Comparison of ENCODE assay signal across 10 cellular contexts in the genomic region with DNA sequence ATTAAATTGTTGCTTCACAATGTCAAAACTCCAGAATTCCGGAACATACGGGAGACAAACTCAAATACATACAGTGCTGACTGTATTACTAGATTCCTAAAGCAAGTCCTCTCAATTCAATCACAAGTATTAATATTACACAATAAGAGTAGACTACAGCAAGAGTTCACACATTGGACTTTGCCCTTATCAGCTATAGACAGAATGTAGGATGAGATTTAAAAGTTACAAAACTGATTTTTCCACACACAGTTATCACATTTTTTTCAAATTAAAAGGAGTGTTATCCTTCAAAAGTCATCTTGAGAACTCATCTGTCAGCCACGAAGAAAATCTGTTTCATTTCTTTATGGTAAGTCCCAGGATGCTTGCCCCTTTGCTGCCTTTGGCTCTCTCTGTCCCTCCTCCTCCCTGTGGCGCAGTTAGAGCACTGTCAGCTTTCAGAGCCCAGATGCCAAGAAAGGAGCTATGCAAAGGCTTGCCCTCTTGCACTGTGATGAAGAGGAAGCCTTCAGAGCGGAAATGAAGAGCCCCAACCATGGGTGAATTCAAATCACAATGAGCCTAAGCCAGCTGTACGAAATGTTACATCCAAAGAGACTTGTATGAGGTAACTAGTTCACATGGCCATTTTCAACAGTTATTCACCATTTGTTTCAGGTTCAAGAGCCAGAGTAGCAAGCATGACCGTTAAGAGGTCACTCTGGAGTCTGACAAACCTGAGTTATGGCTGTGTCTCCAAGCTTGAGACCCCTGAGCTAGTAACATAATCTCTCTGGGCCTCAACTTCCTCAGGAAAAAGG. TPM values are rescaled to one million over a fixed set of nuclear protein-coding genes. Genes with fewer than 3 reads are reported as not detected.
DNase-seq lines count a peak whose midpoint lies in the region; ATAC-seq and TF ChIP-seq lines count a peak whose summit lies in the region.
"Had no signal": no experiment of that assay in that cellular context is flagged by ENCODE, and none has a peak within 500 bp of the region (broad histone marks: within the 10 kb centered on the region; RNA-seq: fewer than 3 reads in every experiment).

No MANE protein-coding gene starts in this region.

- in situ Hi-C loops in KBM-7 (cut with MboI; ENCODE audit: low pct_unique_long_range_greater_than_20kb, low sequenced_read_pairs): no loop called here

- peak overlapping the region; percentile 30 to 99 (median 81) for H3K4me2 ChIP-seq in BLaER1 treated with 17β-estradiol and CSF1 and Interleukin-3, amounts not matched to agents 10 nM and 100 nM

- H3K27me3 ChIP-seq in BLaER1 treated with 17β-estradiol and CSF1 and Interleukin-3, amounts not matched to agents 10 nM and 100 nM: no peaks in the 10 kb centered on the region

- H3K9ac ChIP-seq in BLaER1 treated with 17β-estradiol and CSF1 and Interleukin-3, amounts not matched to agents 10 nM and 100 nM: peak overlapping the region; percentile 28 to 98 (median 70); a peak in 19 of 22 replicates

- peaks cover 24% of the 10 kb centered on the region for H3K36me3 Mint-ChIP-seq in effector memory CD8-positive, alpha-beta T cell (ENCODE audit: insufficient read depth)
- no peaks in the 10 kb centered on the region for H3K36me3 Mint-ChIP-seq in natural killer cell

- no peaks in the 10 kb centered on the region for H3K27me3 Mint-ChIP-seq in effector memory CD8-positive, alpha-beta T cell
- H3K27me3 Mint-ChIP-seq in natural killer cell (ENCODE audit: low read depth in 2 of 2): no peaks in the 10 kb centered on the region

- no peak for TF ChIP-seq CTCF in natural killer cell (IDR thresholded peaks at IDR 0.05)

- H3K27ac ChIP-seq in BLaER1 treated with 17β-estradiol and CSF1 and Interleukin-3, amounts not matched to agents 10 nM and 100 nM: peak overlapping the region; percentile 70 to 98 (median 82)

- H4K20me1 ChIP-seq in BLaER1 treated with 17β-estradiol and CSF1 and Interleukin-3, amounts not matched to agents 10 nM and 100 nM: peaks cover 24 to 100% (median 82%) of the 10 kb centered on the region in 11 experiments; a peak in 21 of 22 replicates

- peaks cover 39 to 100% (median 84%) of the 10 kb centered on the region in 10 experiments for H3K4me1 ChIP-seq in BLaER1 treated with 17β-estradiol and CSF1 and Interleukin-3, amounts not matched to agents 10 nM and 100 nM

- H3K4me3 ChIP-seq in BLaER1 treated with 17β-estradiol and CSF1 and Interleukin-3, amounts not matched to agents 10 nM and 100 nM: peak overlapping the region in 6 of 10 experiments; percentile 12 to 96 (median 60); a peak in 11 of 20 replicates

- no peak for ATAC-seq in effector memory CD8-positive, alpha-beta T cell (replicated peaks)
- ATAC-seq in natural killer cell (no peak), GM18909 (IDR thresholded peaks at IDR 0.05; ENCODE audit: poor library complexity, unreplicated experiment) (no peak)

- peaks cover 30 to 65% of the 10 kb centered on the region in 2 donors for H3K4me1 Mint-ChIP-seq in effector memory CD8-positive, alpha-beta T cell (ENCODE audit: low read depth in 2 of 2)
- peaks cover 73 to 81% of the 10 kb centered on the region in 2 donors for H3K4me1 Mint-ChIP-seq in natural killer cell

- no peaks in the 10 kb centered on the region for H3K9me3 Mint-ChIP-seq in effector memory CD8-positive, alpha-beta T cell
- H3K9me3 Mint-ChIP-seq in natural killer cell: no peaks in the 10 kb centered on the region

- intact Hi-C loops in natural killer cell (cut with micrococcal nuclease): no loop called here

- peak overlapping the region; percentile 32 to 51 for H3K4me3 Mint-ChIP-seq in effector memory CD8-positive, alpha-beta T cell
- peak overlapping the region; percentile 70 for H3K4me3 Mint-ChIP-seq in natural killer cell

- H3K36me3 ChIP-seq in BLaER1 treated with 17β-estradiol and CSF1 and Interleukin-3, amounts not matched to agents 10 nM and 100 nM: peaks cover 33 to 87% (median 66%) of the 10 kb centered on the region in 11 experiments

- H3K27ac Mint-ChIP-seq in effector memory CD8-positive, alpha-beta T cell: peak overlapping the region; percentile 59 to 91
- peak overlapping the region; percentile 78 to 84 for H3K27ac Mint-ChIP-seq in natural killer cell

- DNase-seq in NOMO-1 (lab: John Stamatoyannopoulos, UW; ENCODE audit: unreplicated experiment in 2 of 2) (peak; percentile 31 to 37), natural killer cell (no peak), KBM-7 (no peak), foreskin melanocyte (no peak), NCI-H82 treated with DMSO at 0.1 percent for 48 hours (lab: John Stamatoyannopoulos, UW; ENCODE audit: unreplicated experiment) (no peak)
- no peak for DNase-seq in effector memory CD8-positive, alpha-beta T cell
- DNase-seq: NCI-H446 had no signal

- H3K9me3 ChIP-seq in BLaER1 treated with 17β-estradiol and CSF1 and Interleukin-3, amounts not matched to agents 10 nM and 100 nM (replicated peaks in 1 of 11): peaks cover 0 to 25% (median 0%) of the 10 kb centered on the region in 11 experiments; a peak in 7 of 22 replicates

RNA-seq across cellular contexts. Expression of gene NCOA4, which starts 10.7 kb away (rescaled TPM):
- total RNA-seq in natural killer cell: 100 to 1,000 TPM in 2 of 3 donors, 10 to 100 TPM in 1; 88.4 to 104 (median 103) TPM

RNA-seq across cellular contexts. Expression of gene MSMB, which starts 26.3 kb away (rescaled TPM):
- total RNA-seq in natural killer cell: not detected
- total RNA-seq: Daoy had no signal

RNA-seq across cellular contexts. Expression of gene TIMM23, which starts 47.5 kb away (rescaled TPM):
- total RNA-seq in natural killer cell: 10 to 100 TPM; 26.9 to 31.5 (median 27.3) TPM

Comparison
In these comparisons a context has a peak if more than half of its experiments do, and no peak if none do; other contexts are left out.
1. DNase-seq: peak in NOMO-1 (2 of 2); none in effector memory CD8-positive, alpha-beta T cell (0 of 3), natural killer cell (single experiment), KBM-7 (single experiment), foreskin melanocyte (single experiment) and NCI-H82 treated with DMSO at 0.1 percent for 48 hours (single experiment).